In the genomic region with DNA sequence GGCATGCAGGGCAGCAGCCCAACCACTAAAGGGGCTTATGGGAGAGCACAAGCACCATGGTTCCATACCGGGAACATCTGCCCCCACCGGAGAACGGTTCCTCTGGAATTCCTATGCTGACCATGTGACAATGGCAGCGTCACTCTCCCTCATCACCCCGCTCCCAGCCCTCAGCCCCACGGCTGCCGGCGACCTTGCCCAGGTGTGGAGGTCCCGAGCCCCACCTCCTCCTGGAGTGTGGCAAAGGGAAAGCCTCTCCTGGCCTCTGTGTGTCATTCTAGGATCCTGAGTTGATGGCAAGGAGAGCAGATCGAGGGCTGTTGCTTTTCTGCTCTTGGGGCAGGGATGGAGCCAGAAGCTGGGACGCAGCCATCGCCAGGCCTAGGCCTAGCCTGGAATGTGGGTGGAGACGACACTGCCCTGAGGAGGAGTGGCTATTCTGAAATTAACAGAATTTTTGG, we compare ENCODE assay signal across 25 cellular contexts.
"Had no signal": no experiment of that assay in that cellular context is flagged by ENCODE, and none has a peak within 500 bp of the region (broad histone marks: within the 10 kb centered on the region; RNA-seq: fewer than 3 reads in every experiment).

No MANE protein-coding gene starts in this region.

- DNase-seq: colonic mucosa; effector CD8-positive, alpha-beta T cell; foreskin melanocyte; naive B cell; stimulated activated CD4-positive, alpha-beta T cell treated with anti-CD3 and anti-CD28 coated beads, Interleukin-4, amount 100 ng/mL, for 4 hours; stimulated activated naive B cell treated with anti-CD40 and anti-IgM and Interleukin-4, amounts not matched to agents 10 μg/mL and 1 μg/mL and 100 μg/mL, for 72 hours; upper lobe of left lung had no signal

- H3K27ac ChIP-seq: colonic mucosa, esophagus muscularis mucosa, neutrophil, prostate gland, right atrium auricular region, skin epidermis, spleen, thoracic aorta, tibial nerve, upper lobe of left lung had no signal

- FAIRE-seq: endothelial cell of umbilical vein, keratinocyte, urothelium cell line had no signal

- ATAC-seq: left lobe of liver; natural killer cell treated with Interleukin-12 subunit alpha and Interleukin-12 subunit beta and Interleukin-15 and Interleukin-18, amount 100 ng/mL, for 72 hours; stimulated activated naive B cell treated with anti-CD40 and anti-IgM and Interleukin-4, amounts not matched to agents 10 μg/mL and 1 μg/mL and 100 μg/mL, for 72 hours had no signal

- H3K27me3 ChIP-seq: colonic mucosa, esophagus muscularis mucosa, neutrophil, right atrium auricular region, spleen, tibial nerve, upper lobe of left lung had no signal

- H3K36me3 ChIP-seq: colonic mucosa, neutrophil, prostate gland had no signal

- H3K9me3 ChIP-seq: colonic mucosa, esophagus muscularis mucosa, neutrophil, prostate gland, right atrium auricular region, spleen, thoracic aorta, tibial nerve, upper lobe of left lung had no signal

- H3K9me3 Mint-ChIP-seq: dendritic cell treated with granulocyte-macrophage colony-stimulating factor and Interleukin-4, amounts not matched to agents 40 ng/mL and 50 ng/mL, for 4 days; memory B cell; naive B cell; natural killer cell treated with Interleukin-12 subunit alpha and Interleukin-12 subunit beta and Interleukin-15 and Interleukin-18, amount 100 ng/mL, for 72 hours; neural crest cell; stimulated activated naive B cell treated with anti-CD40 and anti-IgM and Interleukin-4, amounts not matched to agents 10 μg/mL and 1 μg/mL and 100 μg/mL, for 72 hours; stimulated activated naive CD8-positive, alpha-beta T cell treated with anti-CD3 and anti-CD28 coated beads, Interleukin-15, Interleukin-2, amounts not matched to agents 100 ng/mL and 50 ng/mL, for 24 hours had no signal

- H3K4me3 Mint-ChIP-seq: dendritic cell treated with granulocyte-macrophage colony-stimulating factor and Interleukin-4, amounts not matched to agents 40 ng/mL and 50 ng/mL, for 4 days; memory B cell; naive B cell; natural killer cell treated with Interleukin-12 subunit alpha and Interleukin-12 subunit beta and Interleukin-15 and Interleukin-18, amount 100 ng/mL, for 72 hours; neural crest cell; stimulated activated naive B cell treated with anti-CD40 and anti-IgM and Interleukin-4, amounts not matched to agents 10 μg/mL and 1 μg/mL and 100 μg/mL, for 72 hours; stimulated activated naive CD8-positive, alpha-beta T cell treated with anti-CD3 and anti-CD28 coated beads, Interleukin-15, Interleukin-2, amounts not matched to agents 100 ng/mL and 50 ng/mL, for 24 hours had no signal

- H3K4me3 ChIP-seq: colonic mucosa, esophagus muscularis mucosa, lung, prostate gland, right atrium auricular region, skin epidermis, spleen, thoracic aorta, tibial nerve, upper lobe of left lung had no signal

- H3K27me3 Mint-ChIP-seq: dendritic cell treated with granulocyte-macrophage colony-stimulating factor and Interleukin-4, amounts not matched to agents 40 ng/mL and 50 ng/mL, for 4 days; natural killer cell treated with Interleukin-12 subunit alpha and Interleukin-12 subunit beta and Interleukin-15 and Interleukin-18, amount 100 ng/mL, for 72 hours; stimulated activated naive CD8-positive, alpha-beta T cell treated with anti-CD3 and anti-CD28 coated beads, Interleukin-15, Interleukin-2, amounts not matched to agents 100 ng/mL and 50 ng/mL, for 24 hours had no signal

- H3K36me3 Mint-ChIP-seq: naive B cell; natural killer cell treated with Interleukin-12 subunit alpha and Interleukin-12 subunit beta and Interleukin-15 and Interleukin-18, amount 100 ng/mL, for 72 hours had no signal

- H3K4me1 ChIP-seq: colonic mucosa, esophagus muscularis mucosa, prostate gland, right atrium auricular region, spleen, upper lobe of left lung had no signal

- H3K27ac Mint-ChIP-seq: dendritic cell treated with granulocyte-macrophage colony-stimulating factor and Interleukin-4, amounts not matched to agents 40 ng/mL and 50 ng/mL, for 4 days; memory B cell; naive B cell; natural killer cell treated with Interleukin-12 subunit alpha and Interleukin-12 subunit beta and Interleukin-15 and Interleukin-18, amount 100 ng/mL, for 72 hours; stimulated activated naive B cell treated with anti-CD40 and anti-IgM and Interleukin-4, amounts not matched to agents 10 μg/mL and 1 μg/mL and 100 μg/mL, for 72 hours; stimulated activated naive CD8-positive, alpha-beta T cell treated with anti-CD3 and anti-CD28 coated beads, Interleukin-15, Interleukin-2, amounts not matched to agents 100 ng/mL and 50 ng/mL, for 24 hours had no signal

- H3K4me1 Mint-ChIP-seq: naive B cell; neural crest cell; stimulated activated naive B cell treated with anti-CD40 and anti-IgM and Interleukin-4, amounts not matched to agents 10 μg/mL and 1 μg/mL and 100 μg/mL, for 72 hours had no signal
